24 cellular contexts compared by ENCODE assay signal in the genomic region with DNA sequence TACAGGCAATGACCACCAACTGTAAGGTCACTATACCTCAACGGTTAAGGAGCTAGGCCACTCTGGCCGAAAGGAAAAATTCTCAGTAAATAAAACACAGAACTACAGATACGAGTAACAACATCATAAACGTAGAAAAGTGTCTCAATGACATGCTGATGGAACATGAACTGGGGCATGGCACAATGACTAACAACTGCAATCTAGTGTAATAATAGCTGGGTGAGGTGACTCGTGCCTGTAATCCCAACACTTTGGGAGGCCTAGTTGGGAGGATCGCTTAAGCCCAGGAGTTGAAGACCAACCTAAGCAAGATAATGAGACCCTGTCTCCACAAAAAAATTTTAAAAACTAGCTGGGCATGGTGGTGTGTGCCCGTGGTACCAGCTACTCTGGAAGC. TPM values are rescaled to one million over a fixed set of nuclear protein-coding genes. Genes with fewer than 3 reads are reported as not detected.
DNase-seq lines count a peak whose midpoint lies in the region; ATAC-seq lines count a peak whose summit lies in the region.
"Had no signal": no experiment of that assay in that cellular context is flagged by ENCODE, and none has a peak within 500 bp of the region (broad histone marks: within the 10 kb centered on the region; RNA-seq: fewer than 3 reads in every experiment).

No MANE protein-coding gene starts in this region.

- DNase-seq in EL = peak; percentile 28
- peak; percentile 27 for DNase-seq in LHCN-M2 (ENCODE audit: low read depth)
- peak; percentile 34 for DNase-seq in amniotic epithelial cell (ENCODE audit: low read depth)
- no peak for DNase-seq in left colon
- DNase-seq in iPS-NIHi7 (ENCODE audit: extremely low spot score) = no peak
- DNase-seq in superior temporal gyrus (ENCODE audit: extremely low spot score) = no peak
- no peak for DNase-seq in NCI-H2227 treated with DMSO at 0.1 percent for 48 hours (lab: John Stamatoyannopoulos, UW)
- DNase-seq: ACHN; activated CD8-positive, alpha-beta T cell treated with anti-CD3 and anti-CD28 coated beads for 36 hours; activated naive CD8-positive, alpha-beta T cell treated with anti-CD3 and anti-CD28 coated beads for 36 hours; caudate nucleus; dermis blood vessel endothelial cell; DMS53; glutamatergic neuron; kidney; NCI-H1436; NCI-H2081 treated with DMSO at 0.1 percent for 48 hours; NCI-H345; NCI-H82; SK-N-SH; stimulated activated CD4-positive, alpha-beta T cell treated with anti-CD3 and anti-CD28 coated beads, Interleukin-4, amount 100 ng/mL, for 1 hour had no signal

- peak; percentile 87 for ATAC-seq in left colon
- ATAC-seq in GM21381 (IDR thresholded peaks at IDR 0.05; ENCODE audit: unreplicated experiment) = no peak
- ATAC-seq: activated CD4-positive, CD25-positive, alpha-beta regulatory T cell treated with anti-CD3 and anti-CD28 coated beads, Interleukin-2, amount 50 U/mL, for 24 hours; activated CD8-positive, alpha-beta T cell treated with anti-CD3 and anti-CD28 coated beads for 36 hours; GM23338 had no signal

- intact Hi-C loops in left colon (cut with DNase I, micrococcal nuclease) = no loop called here

RNA-seq across cellular contexts. Expression of a gene that starts 9.8 kb away (rescaled TPM):
- 10.6 and 12.4 TPM in 2 replicates for total RNA-seq in LHCN-M2 (2014; rRNA removed)
- 1.8 TPM for polyA plus RNA-seq in LHCN-M2 (2012)
- 10 to 100 TPM; 18.4 to 18.8 TPM for total RNA-seq in left colon

Comparison
In these comparisons a context has a peak if more than half of its experiments do, and no peak if none do; other contexts are left out.
1. DNase-seq: peak in EL (single experiment), LHCN-M2 (single experiment) and amniotic epithelial cell (single experiment); none in left colon (0 of 2), iPS-NIHi7 (single experiment), superior temporal gyrus (single experiment) and NCI-H2227 treated with DMSO at 0.1 percent for 48 hours (single experiment).